2 cellular contexts compared by ENCODE assay signal in genomic region chr20:1183153-1183552, GRCh38.
TF ChIP-seq lines count a peak whose summit lies in the region.

No MANE protein-coding gene starts in this region.

TF ChIP-seq in H1, 55 proteins besides CTCF, POLR2A, EP300 and RAD21:
- TF ChIP-seq CHD2 (IDR thresholded peaks at IDR 0.05; ENCODE audit: low read length) (no peak), TEAD4 (IDR thresholded peaks at IDR 0.05; ENCODE audit: low read depth, low read length) (no peak), CHD1 (IDR thresholded peaks at IDR 0.05; ENCODE audit: low read depth, low read length) (no peak), HDAC6 (IDR thresholded peaks at IDR 0.05; ENCODE audit: low read depth, low read length) (no peak), CBX8 (IDR thresholded peaks at IDR 0.05; ENCODE audit: borderline replicate concordance, low read depth, low read length) (no peak), USF2 (IDR thresholded peaks at IDR 0.05; ENCODE audit: low read length) (no peak), TCF12 (IDR thresholded peaks at IDR 0.05; ENCODE audit: low read depth, low read length) (no peak), EGR1 (IDR thresholded peaks at IDR 0.05; ENCODE audit: borderline replicate concordance, low read depth, low read length) (no peak), SIN3A (conservative IDR thresholded peaks at IDR 0.05 in 1 of 2, IDR thresholded peaks at IDR 0.05 in 1 of 2; ENCODE audit: low read depth in 1 of 2, low read length in 2 of 2) (no peak)
TF ChIP-seq in H1: peak in this region for 0.

TF ChIP-seq in neural cell, 6 proteins besides CTCF, POLR2A, EP300 and RAD21:
- no peak for TF ChIP-seq EZH2 (IDR thresholded peaks at IDR 0.05; ENCODE audit: borderline replicate concordance, insufficient read depth, low read length, poor library complexity, severe bottlenecking)
- TF ChIP-seq TAF1 (IDR thresholded peaks at IDR 0.05; ENCODE audit: low read depth), result no peak
- no peak for TF ChIP-seq MXI1 (conservative IDR thresholded peaks at IDR 0.05; ENCODE audit: poor library complexity, severe bottlenecking)
- TF ChIP-seq POLR2AphosphoS5 (IDR thresholded peaks at IDR 0.05), result no peak
- TF ChIP-seq REST (IDR thresholded peaks at IDR 0.05; ENCODE audit: borderline replicate concordance), result no peak
- no peak for TF ChIP-seq SMC3 (conservative IDR thresholded peaks at IDR 0.05; ENCODE audit: poor library complexity)
